In the genomic region with DNA sequence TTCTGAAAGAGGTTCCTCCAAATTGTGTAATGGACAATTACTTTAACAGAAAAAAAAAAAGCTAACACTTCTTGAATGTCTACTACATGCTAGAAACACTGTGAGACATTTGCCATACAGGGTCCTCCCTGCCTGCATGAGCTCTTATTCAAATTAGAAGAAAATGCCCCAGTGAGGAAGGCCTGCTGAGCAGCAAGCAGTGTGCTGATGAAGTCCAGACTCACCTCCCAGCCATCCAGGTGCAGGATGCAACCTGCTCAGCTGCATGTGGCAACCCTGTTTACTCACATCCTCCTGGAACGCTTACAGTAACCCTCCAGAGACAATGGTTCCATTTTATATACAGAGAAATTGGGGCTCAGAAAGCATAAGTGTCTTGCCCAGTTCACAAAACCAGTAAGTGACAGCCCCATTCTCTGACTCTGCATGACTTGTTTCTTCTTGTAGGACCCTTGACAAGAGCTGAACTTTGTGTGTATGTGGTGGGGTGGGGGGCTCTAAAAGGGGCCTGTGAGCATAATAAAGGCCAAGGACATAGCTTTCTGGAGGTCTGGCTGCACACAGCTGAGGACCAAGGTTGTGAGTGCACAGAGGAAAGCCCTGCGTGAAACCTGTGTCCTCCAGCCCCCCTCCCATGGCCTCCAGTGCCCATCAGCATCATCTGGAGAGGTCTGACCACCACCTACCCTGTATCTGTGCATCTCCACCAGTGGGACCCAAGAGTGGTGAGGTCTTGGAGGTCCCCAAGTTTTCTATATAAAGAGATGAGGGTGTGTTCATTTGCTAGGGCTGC, we compare ENCODE assay signal across 21 cellular contexts.
DNase-seq lines count a peak whose midpoint lies in the region; TF ChIP-seq lines count a peak whose summit lies in the region.
"Had no signal": no experiment of that assay in that cellular context is flagged by ENCODE, and none has a peak within 500 bp of the region (broad histone marks: within the 10 kb centered on the region; RNA-seq: fewer than 3 reads in every experiment).

No MANE protein-coding gene starts in this region.

- peaks cover 5% of the 10 kb centered on the region for H3K9me3 Mint-ChIP-seq in osteocyte (ENCODE audit: unreplicated experiment)
- H3K9me3 Mint-ChIP-seq in activated T-cell treated with anti-CD3 and anti-CD28 coated beads, Interleukin-2, amount 50 U/mL, for 24 hours = no peaks in the 10 kb centered on the region

- CTCF ChIA-PET in RWPE1 (lab: Yijun Ruan, JAX) = interaction anchor here (0.7 kb wide), 1 partner anchor 15 kb away, joined by 3 read pairs; no protein-coding TSS in a partner anchor

- TF ChIP-seq CTCF in RWPE1 (conservative IDR thresholded peaks at IDR 0.05; ENCODE audit: low read depth) (no peak), osteocyte (IDR thresholded peaks at IDR 0.05) (no peak)

- H3K4me1 Mint-ChIP-seq in osteocyte (ENCODE audit: unreplicated experiment) = no peaks in the 10 kb centered on the region
- no peaks in the 10 kb centered on the region for H3K4me1 Mint-ChIP-seq in activated T-cell treated with anti-CD3 and anti-CD28 coated beads, Interleukin-2, amount 50 U/mL, for 24 hours (ENCODE audit: low read depth)
- H3K4me1 Mint-ChIP-seq: CD4-positive, CD25-positive, alpha-beta regulatory T cell had no signal

- DNase-seq in NCI-H345 (lab: John Stamatoyannopoulos, UW) = peak; percentile 21
- DNase-seq in NCI-H345 treated with DMSO at 0.1 percent for 48 hours (lab: John Stamatoyannopoulos, UW; ENCODE audit: unreplicated experiment) = no peak
- DNase-seq in RWPE1 (ENCODE audit: low spot score) = peak; percentile 37
- DNase-seq in epithelial cell of prostate (ENCODE audit: low read depth, low spot score) = peak; percentile 70
- peak; percentile 60 for DNase-seq in osteocyte (ENCODE audit: extremely low spot score, unreplicated experiment)
- no peak for DNase-seq in NCI-H748 treated with DMSO at 0.1 percent for 48 hours (lab: John Stamatoyannopoulos, UW)
- no peak for DNase-seq in activated T-cell treated with anti-CD3 and anti-CD28 coated beads for 4 hours
- no peak for DNase-seq in activated T-cell treated with anti-CD3 and anti-CD28 coated beads, Interleukin-2, amount 50 U/mL, for 24 hours
- DNase-seq: BE2C; CD4-positive, CD25-positive, alpha-beta regulatory T cell; COR-L47; DMS 273 treated with DMSO at 0.1 percent for 48 hours; GDM1; HCEC 1CT; Kasumi-1; MM.1S; NCI-H1092; NCI-H1694 treated with DMSO at 0.1 percent for 48 hours; NCI-H2227 treated with DMSO at 0.1 percent for 48 hours; OCI-M1; SIG-M5 had no signal

- POLR2A ChIA-PET in RWPE1 (lab: Yijun Ruan, JAX; ENCODE audit: low non-redundant PET) = no interaction called here

- no peak overlapping the region for H3K27ac ChIP-seq in RWPE1
- H3K27ac ChIP-seq in epithelial cell of prostate = peak overlapping the region; percentile 71

- H3K4me3 Mint-ChIP-seq in osteocyte (ENCODE audit: unreplicated experiment) = no peak overlapping the region
- H3K4me3 Mint-ChIP-seq in activated T-cell treated with anti-CD3 and anti-CD28 coated beads, Interleukin-2, amount 50 U/mL, for 24 hours = no peak overlapping the region
- H3K4me3 Mint-ChIP-seq: CD4-positive, CD25-positive, alpha-beta regulatory T cell had no signal

- no peak overlapping the region for H3K27ac Mint-ChIP-seq in osteocyte (ENCODE audit: unreplicated experiment)
- H3K27ac Mint-ChIP-seq in activated T-cell treated with anti-CD3 and anti-CD28 coated beads, Interleukin-2, amount 50 U/mL, for 24 hours = no peak overlapping the region
- H3K27ac Mint-ChIP-seq: CD4-positive, CD25-positive, alpha-beta regulatory T cell had no signal

- no peaks in the 10 kb centered on the region for H3K27me3 Mint-ChIP-seq in osteocyte (ENCODE audit: unreplicated experiment)
- peaks cover 3% of the 10 kb centered on the region for H3K27me3 Mint-ChIP-seq in activated T-cell treated with anti-CD3 and anti-CD28 coated beads, Interleukin-2, amount 50 U/mL, for 24 hours
- H3K27me3 Mint-ChIP-seq: CD4-positive, CD25-positive, alpha-beta regulatory T cell had no signal

- H3K36me3 Mint-ChIP-seq in osteocyte (ENCODE audit: unreplicated experiment) = no peaks in the 10 kb centered on the region
- H3K36me3 Mint-ChIP-seq in activated T-cell treated with anti-CD3 and anti-CD28 coated beads, Interleukin-2, amount 50 U/mL, for 24 hours (ENCODE audit: low read depth) = no peaks in the 10 kb centered on the region
- H3K36me3 Mint-ChIP-seq: CD4-positive, CD25-positive, alpha-beta regulatory T cell had no signal

Comparison
In these comparisons a context has a peak if more than half of its experiments do, and no peak if none do; other contexts are left out.
1. DNase-seq: peak in NCI-H345 (single experiment), RWPE1 (single experiment), epithelial cell of prostate (single experiment) and osteocyte (single experiment); none in NCI-H345 treated with DMSO at 0.1 percent for 48 hours (single experiment), NCI-H748 treated with DMSO at 0.1 percent for 48 hours (single experiment), activated T-cell treated with anti-CD3 and anti-CD28 coated beads for 4 hours (single experiment) and activated T-cell treated with anti-CD3 and anti-CD28 coated beads, Interleukin-2, amount 50 U/mL, for 24 hours (single experiment).